Comparison of ENCODE assay signal across 8 cellular contexts in the genomic region with DNA sequence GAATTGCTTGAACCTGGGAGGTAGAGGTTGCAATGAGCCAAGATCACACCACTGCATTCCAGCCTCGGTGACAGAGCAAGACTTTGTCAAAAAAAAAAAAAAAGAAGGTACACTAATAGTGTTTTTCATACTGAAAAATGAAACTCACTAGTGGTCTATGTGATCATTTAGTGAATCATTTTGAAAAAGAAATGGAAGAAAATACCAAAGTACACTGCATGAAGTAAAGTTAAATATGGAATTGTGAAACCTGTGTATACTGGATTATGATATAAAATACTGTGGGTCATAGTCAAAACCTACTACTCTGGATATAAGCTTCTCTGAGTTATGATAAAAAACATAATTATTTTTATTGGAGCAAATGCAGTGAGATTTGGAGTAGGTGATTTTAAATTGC. TPM values are rescaled to one million over a fixed set of nuclear protein-coding genes. Genes with fewer than 3 reads are reported as not detected.
DNase-seq lines count a peak whose midpoint lies in the region; ATAC-seq, FAIRE-seq and TF ChIP-seq lines count a peak whose summit lies in the region.
"Not testable (repeated sequence)": the region's sequence is repeated elsewhere in the genome, so short reads cannot be mapped to it uniquely, and the experiment has no call there.

No MANE protein-coding gene starts in this region.

- peaks cover 7 to 19% of the 10 kb centered on the region in 2 donors for H3K27me3 Mint-ChIP-seq in natural killer cell treated with Interleukin-12 subunit alpha and Interleukin-12 subunit beta and Interleukin-15 and Interleukin-18, amount 100 ng/mL, for 72 hours

- H3K36me3 Mint-ChIP-seq in natural killer cell treated with Interleukin-12 subunit alpha and Interleukin-12 subunit beta and Interleukin-15 and Interleukin-18, amount 100 ng/mL, for 72 hours, result not testable (repeated sequence)

- FAIRE-seq in GM12892 (lab: Jason Lieb, UNC), result peak; percentile 67

- not testable (repeated sequence) for DNase-seq in GM12892 (ENCODE audit: insufficient read length); natural killer cell treated with Interleukin-12 subunit alpha and Interleukin-12 subunit beta and Interleukin-15 and Interleukin-18, amount 100 ng/mL, for 72 hours (ENCODE audit: low spot score)

- peak; percentile 68 for ATAC-seq in GM18907 (IDR thresholded peaks at IDR 0.05; ENCODE audit: unreplicated experiment)
- peak; percentile 69 for ATAC-seq in GM21360 (IDR thresholded peaks at IDR 0.05; ENCODE audit: unreplicated experiment)
- peak; percentile 64 for ATAC-seq in HG02571 (IDR thresholded peaks at IDR 0.05; ENCODE audit: unreplicated experiment)
- peak; percentile 52 for ATAC-seq in HG02981 (IDR thresholded peaks at IDR 0.05; ENCODE audit: unreplicated experiment)
- peak; percentile 74 for ATAC-seq in HG03354 (IDR thresholded peaks at IDR 0.05; ENCODE audit: poor library complexity, severe bottlenecking, unreplicated experiment)
- peak; percentile 60 to 62 for ATAC-seq in activated CD4-positive, CD25-positive, alpha-beta regulatory T cell treated with anti-CD3 and anti-CD28 coated beads, Interleukin-2, amount 50 U/mL, for 24 hours
- peak; percentile 79 to 82 for ATAC-seq in natural killer cell treated with Interleukin-12 subunit alpha and Interleukin-12 subunit beta and Interleukin-15 and Interleukin-18, amount 100 ng/mL, for 72 hours

- not testable (repeated sequence) for TF ChIP-seq POLR2A in GM12892 (IDR thresholded peaks at IDR 0.05; ENCODE audit: low read depth, low read length)

- H3K9me3 Mint-ChIP-seq in natural killer cell treated with Interleukin-12 subunit alpha and Interleukin-12 subunit beta and Interleukin-15 and Interleukin-18, amount 100 ng/mL, for 72 hours, result not testable (repeated sequence)

- H3K4me1 Mint-ChIP-seq in natural killer cell treated with Interleukin-12 subunit alpha and Interleukin-12 subunit beta and Interleukin-15 and Interleukin-18, amount 100 ng/mL, for 72 hours (ENCODE audit: low read depth in 2 of 2), result peaks cover 13 to 16% of the 10 kb centered on the region in 2 donors

- not testable (repeated sequence) for H3K4me3 Mint-ChIP-seq in natural killer cell treated with Interleukin-12 subunit alpha and Interleukin-12 subunit beta and Interleukin-15 and Interleukin-18, amount 100 ng/mL, for 72 hours

- peak overlapping the region in 1 of 2 donors; percentile 26 for H3K27ac Mint-ChIP-seq in natural killer cell treated with Interleukin-12 subunit alpha and Interleukin-12 subunit beta and Interleukin-15 and Interleukin-18, amount 100 ng/mL, for 72 hours

RNA-seq across cellular contexts. Expression of gene MXI1, which starts 42.1 kb away (rescaled TPM):
- polyA plus RNA-seq in GM12892 (2012; ENCODE audit: missing spikeins), result 16.5 TPM
- total RNA-seq in natural killer cell treated with Interleukin-12 subunit alpha and Interleukin-12 subunit beta and Interleukin-15 and Interleukin-18, amount 100 ng/mL, for 72 hours, result 1 to 10 TPM; 6.4 to 7.3 TPM

RNA-seq across cellular contexts. Expression of gene SMNDC1, which starts 55.2 kb away (rescaled TPM):
- 30.7 TPM for polyA plus RNA-seq in GM12892 (2012; ENCODE audit: missing spikeins)
- total RNA-seq in natural killer cell treated with Interleukin-12 subunit alpha and Interleukin-12 subunit beta and Interleukin-15 and Interleukin-18, amount 100 ng/mL, for 72 hours, result 10 to 100 TPM; 39.7 to 41.8 TPM
